ENCODE assay signal across 21 cellular contexts in genomic region chr21:32777269-32777668, GRCh38.
"Had no signal": no experiment of that assay in that cellular context is flagged by ENCODE, and none has a peak within 500 bp of the region (broad histone marks: within the 10 kb centered on the region; RNA-seq: fewer than 3 reads in every experiment).

No MANE protein-coding gene starts in this region.

- H3K36me3 ChIP-seq: neutrophil, ovary, prostate gland, uterus had no signal

- ATAC-seq: heart right ventricle; left colon; natural killer cell treated with Interleukin-12 subunit alpha and Interleukin-12 subunit beta and Interleukin-15 and Interleukin-18, amount 100 ng/mL, for 72 hours; T-cell had no signal

- DNase-seq: activated CD4-positive, alpha-beta T cell treated with anti-CD3 and anti-CD28 coated beads for 1 hour; activated CD4-positive, alpha-beta T cell treated with anti-CD3 and anti-CD28 coated beads, Interleukin-2, amount 50 U/mL, for 4 hours; activated CD8-positive, alpha-beta memory T cell treated with anti-CD3 and anti-CD28 coated beads for 24 hours; activated CD8-positive, alpha-beta memory T cell treated with anti-CD3 and anti-CD28 coated beads, Interleukin-2, amount 50 U/mL, for 4 hours; anterior cingulate cortex; body of pancreas; foreskin fibroblast; heart right ventricle; left colon; ovary; stimulated activated CD4-positive, alpha-beta T cell treated with anti-CD3 and anti-CD28 coated beads, Interleukin-12 subunit alpha, Interleukin-12 subunit beta, amount 100 ng/mL, for 4 hours; stimulated activated CD4-positive, alpha-beta T cell treated with anti-CD3 and anti-CD28 coated beads, Interleukin-4, amount 100 ng/mL, for 4 hours; T-cell; uterus had no signal

- H3K27ac ChIP-seq: epithelial cell of prostate, heart right ventricle, neutrophil, ovary, prostate gland, uterus, VCaP had no signal

- H3K27ac Mint-ChIP-seq: memory B cell; natural killer cell treated with Interleukin-12 subunit alpha and Interleukin-12 subunit beta and Interleukin-15 and Interleukin-18, amount 100 ng/mL, for 72 hours; T-cell; T-helper 2 cell treated with Interferon-gamma antibody and Interleukin-4, amounts not matched to agents 5 μg/mL and 100 μg/mL, for 36 hours had no signal

- H3K36me3 Mint-ChIP-seq: memory B cell; natural killer cell treated with Interleukin-12 subunit alpha and Interleukin-12 subunit beta and Interleukin-15 and Interleukin-18, amount 100 ng/mL, for 72 hours had no signal

- H3K4me3 ChIP-seq: body of pancreas, heart right ventricle, ovary, prostate gland, uterus had no signal

- H3K4me3 Mint-ChIP-seq: memory B cell; natural killer cell treated with Interleukin-12 subunit alpha and Interleukin-12 subunit beta and Interleukin-15 and Interleukin-18, amount 100 ng/mL, for 72 hours; T-cell; T-helper 2 cell treated with Interferon-gamma antibody and Interleukin-4, amounts not matched to agents 5 μg/mL and 100 μg/mL, for 36 hours had no signal

- H3K9me3 Mint-ChIP-seq: memory B cell; natural killer cell treated with Interleukin-12 subunit alpha and Interleukin-12 subunit beta and Interleukin-15 and Interleukin-18, amount 100 ng/mL, for 72 hours; T-cell; T-helper 2 cell treated with Interferon-gamma antibody and Interleukin-4, amounts not matched to agents 5 μg/mL and 100 μg/mL, for 36 hours had no signal

- H3K9me3 ChIP-seq: body of pancreas, heart right ventricle, neutrophil, ovary, prostate gland, uterus had no signal

- H3K27me3 ChIP-seq: body of pancreas, heart right ventricle, neutrophil, ovary, uterus had no signal

- H3K27me3 Mint-ChIP-seq: memory B cell; natural killer cell treated with Interleukin-12 subunit alpha and Interleukin-12 subunit beta and Interleukin-15 and Interleukin-18, amount 100 ng/mL, for 72 hours; T-cell had no signal

- H3K4me1 ChIP-seq: prostate gland, uterus had no signal
